ENCODE assay signal across 30 cellular contexts in the genomic region with DNA sequence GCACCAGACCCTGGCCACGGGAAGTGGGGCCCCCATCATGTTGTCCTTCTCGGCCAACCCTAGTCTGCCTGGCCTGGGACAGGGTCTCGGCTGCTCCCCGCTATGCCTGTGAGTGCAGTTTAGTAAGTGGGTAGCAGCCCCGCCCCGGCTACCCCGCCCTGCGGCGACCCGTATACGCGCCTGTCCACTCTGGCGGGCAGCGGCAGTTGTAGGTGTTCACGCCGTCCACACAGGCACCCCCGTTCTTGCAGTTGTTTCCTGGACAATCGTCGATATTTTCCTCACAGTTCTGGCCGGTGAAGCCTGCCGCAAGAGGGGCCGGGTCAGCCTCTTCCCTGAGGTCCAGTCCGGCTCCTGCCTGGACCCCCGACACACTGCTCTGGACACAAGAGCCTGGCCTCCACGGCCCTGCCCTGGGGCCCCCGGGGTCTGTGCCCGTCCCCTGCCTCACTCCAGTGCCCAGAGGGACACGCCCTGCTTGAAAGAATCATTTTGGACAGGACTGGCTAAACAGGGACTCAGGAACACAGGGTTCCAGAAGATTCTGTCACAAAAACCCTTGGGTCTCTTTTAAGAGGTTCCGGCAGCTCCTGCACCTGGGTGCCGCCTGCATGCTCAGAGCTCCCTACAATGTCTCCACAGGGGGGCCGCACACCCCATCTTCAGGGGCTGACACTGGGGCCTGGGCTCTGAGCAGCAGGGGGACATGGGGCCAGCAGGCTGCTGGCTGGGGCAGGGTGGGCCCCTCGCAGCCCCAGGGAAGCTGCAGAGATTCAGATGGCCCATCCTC. TPM values are rescaled to one million over a fixed set of nuclear protein-coding genes. Genes with fewer than 3 reads are reported as not detected.
A peak's percentile ranks its signal among the peaks of the same experiment; 100 is the strongest.
DNase-seq lines count a peak whose midpoint lies in the region; ATAC-seq, FAIRE-seq and TF ChIP-seq lines count a peak whose summit lies in the region.
"Had no signal": no experiment of that assay in that cellular context is flagged by ENCODE, and none has a peak within 500 bp of the region (broad histone marks: within the 10 kb centered on the region; RNA-seq: fewer than 3 reads in every experiment).

No MANE protein-coding gene starts in this region.

- H3K27ac Mint-ChIP-seq in WTC11: no peak overlapping the region
- H3K27ac Mint-ChIP-seq: activated naive CD8-positive, alpha-beta T cell treated with anti-CD3 and anti-CD28 coated beads, Interleukin-2, amount 10 ng/mL, durations not matched to agents 7 days and 5 days; naive B cell; T-helper 2 cell treated with Interferon-gamma antibody and Interleukin-4, amounts not matched to agents 5 μg/mL and 100 μg/mL, for 36 hours had no signal

- H3K9ac ChIP-seq in kidney (ENCODE audit: low read length in 2 of 2): no peak overlapping the region
- H3K9ac ChIP-seq: KMS-11 had no signal

- no peaks in the 10 kb centered on the region for H3K27me3 Mint-ChIP-seq in WTC11 (ENCODE audit: low read depth)
- H3K27me3 Mint-ChIP-seq: activated naive CD8-positive, alpha-beta T cell treated with anti-CD3 and anti-CD28 coated beads, Interleukin-2, amount 10 ng/mL, durations not matched to agents 7 days and 5 days; activated T-cell treated with anti-CD3 and anti-CD28 coated beads, Interleukin-2, amount 50 U/mL, for 24 hours; central memory CD8-positive, alpha-beta T cell; naive B cell had no signal

- TF ChIP-seq CTCF in A549 (IDR thresholded peaks at IDR 0.05) (no peak), WTC11 (IDR thresholded peaks at IDR 0.05) (no peak), kidney (IDR thresholded peaks at IDR 0.05; ENCODE audit: borderline replicate concordance, extremely low read depth, insufficient read depth) (no peak)

- peak overlapping the region; percentile 94 for H3K4me2 ChIP-seq in A549
- H3K4me2 ChIP-seq: KMS-11 had no signal

- H3K4me3 ChIP-seq in A549 (no peak overlapping the region), kidney (ENCODE audit: low read length in 2 of 2) (peak overlapping the region in 1 of 2 donors; percentile 29), mesodermal cell (ENCODE audit: extremely low read depth, insufficient read depth, low read length, poor library complexity, severe bottlenecking) (no peak overlapping the region)
- H3K4me3 ChIP-seq: prostate gland, thoracic aorta had no signal

- H3K4me1 ChIP-seq in A549: peaks cover 44% of the 10 kb centered on the region
- peaks cover 7 to 40% of the 10 kb centered on the region in 2 donors for H3K4me1 ChIP-seq in kidney (ENCODE audit: control insufficient read depth in 1 of 2, insufficient read depth in 1 of 2, low read depth in 1 of 2, low read length in 2 of 2)
- no peaks in the 10 kb centered on the region for H3K4me1 ChIP-seq in mesodermal cell (ENCODE audit: control insufficient read depth, insufficient read depth, low read length, poor library complexity, severe bottlenecking)
- H3K4me1 ChIP-seq: BE2C, prostate gland had no signal

- TF ChIP-seq EP300 in A549 (IDR thresholded peaks at IDR 0.05): no peak

- no peaks in the 10 kb centered on the region for H3K9me3 Mint-ChIP-seq in WTC11
- H3K9me3 Mint-ChIP-seq: activated naive CD8-positive, alpha-beta T cell treated with anti-CD3 and anti-CD28 coated beads, Interleukin-2, amount 10 ng/mL, durations not matched to agents 7 days and 5 days; activated T-cell treated with anti-CD3 and anti-CD28 coated beads, Interleukin-2, amount 50 U/mL, for 24 hours; central memory CD8-positive, alpha-beta T cell; H9; naive B cell; T-helper 2 cell treated with Interferon-gamma antibody and Interleukin-4, amounts not matched to agents 5 μg/mL and 100 μg/mL, for 36 hours had no signal

- intact Hi-C loops in kidney (cut with DNase I): no loop called here

- peaks cover 4% of the 10 kb centered on the region; the same call in 1 of the 2 replicates for H3K36me3 Mint-ChIP-seq in WTC11
- H3K36me3 Mint-ChIP-seq: naive B cell had no signal

- FAIRE-seq in A549 (lab: Jason Lieb, UNC) (no peak), kidney (lab: Jason Lieb, UNC) (no peak)
- FAIRE-seq: A204.1, keratinocyte had no signal

- POLR2A ChIA-PET in A549 (lab: Yijun Ruan, JAX): no interaction called here
- POLR2A ChIA-PET in WTC11 (lab: Charles Lee): no interaction called here

- no peaks in the 10 kb centered on the region for H3K9me3 ChIP-seq in A549
- H3K9me3 ChIP-seq in kidney (ENCODE audit: control insufficient read depth in 1 of 2, low read length in 2 of 2): no peaks in the 10 kb centered on the region
- no peaks in the 10 kb centered on the region for H3K9me3 ChIP-seq in mesodermal cell (ENCODE audit: control insufficient read depth, low read length)
- H3K9me3 ChIP-seq: BE2C, prostate gland, thoracic aorta had no signal

- CTCF ChIA-PET in A549 (lab: Yijun Ruan, JAX): interaction anchor here (0.8 to 3.4 kb wide), 11 partner anchors 15 to 127 kb away, joined by 3 to 29 read pairs (median 4); no protein-coding TSS in a partner anchor
- CTCF ChIA-PET in WTC11 (lab: Charles Lee): interaction anchor here (1.4 to 2.2 kb wide), 2 partner anchors 107 to 152 kb away, joined by 5 to 7 read pairs; no protein-coding TSS in a partner anchor

- ATAC-seq in A549 (peak; percentile 7 to 53; a peak in 4 of 6 replicates), WTC11 (no peak), esophagus mucosa (no peak)

- H3K4me3 Mint-ChIP-seq in WTC11: no peak overlapping the region
- H3K4me3 Mint-ChIP-seq: activated naive CD8-positive, alpha-beta T cell treated with anti-CD3 and anti-CD28 coated beads, Interleukin-2, amount 10 ng/mL, durations not matched to agents 7 days and 5 days; activated T-cell treated with anti-CD3 and anti-CD28 coated beads, Interleukin-2, amount 50 U/mL, for 24 hours; central memory CD8-positive, alpha-beta T cell; H9; naive B cell; T-helper 2 cell treated with Interferon-gamma antibody and Interleukin-4, amounts not matched to agents 5 μg/mL and 100 μg/mL, for 36 hours had no signal

- peak overlapping the region; percentile 91 to 93 for H3K27ac ChIP-seq in A549
- peak overlapping the region; percentile 69 to 78 for H3K27ac ChIP-seq in kidney (ENCODE audit: low read depth in 2 of 2, low read length in 2 of 2)
- H3K27ac ChIP-seq in mesodermal cell (ENCODE audit: low read depth, low read length, severe bottlenecking): peak overlapping the region; percentile 10
- H3K27ac ChIP-seq: KMS-11, prostate gland, thoracic aorta had no signal

- peaks cover 4 to 15% of the 10 kb centered on the region in 2 donors for H3K36me3 ChIP-seq in kidney (ENCODE audit: control insufficient read depth in 1 of 2, insufficient read depth in 2 of 2, low read length in 2 of 2)
- H3K36me3 ChIP-seq in mesodermal cell (ENCODE audit: control insufficient read depth, insufficient read depth, low read length): peaks cover 81% of the 10 kb centered on the region
- H3K36me3 ChIP-seq: BE2C had no signal

- DNase-seq in A549 (ENCODE audit: low read depth in 1 of 2, low spot score in 1 of 2) (peak in 1 of 2 experiments; percentile 19), WTC11 (ENCODE audit: low spot score) (no peak), kidney (no peak), globus pallidus (ENCODE audit: low spot score) (no peak), NCI-H2171 treated with DMSO at 0.1 percent for 48 hours (lab: John Stamatoyannopoulos, UW) (no peak), T-helper 9 cell (no peak)
- DNase-seq: activated CD4-positive, alpha-beta T cell treated with anti-CD3 and anti-CD28 coated beads for 48 hours; activated gamma-delta T cell; activated naive CD8-positive, alpha-beta T cell treated with anti-CD3 and anti-CD28 coated beads, Interleukin-2, amount 10 ng/mL, durations not matched to agents 7 days and 5 days; activated T-cell treated with anti-CD3 and anti-CD28 coated beads, Interleukin-2, amount 50 U/mL, for 24 hours; BE2C; effector CD4-positive, alpha-beta T cell; H9; mesendoderm; naive B cell; NCI-H1436; NCI-H446 treated with DMSO at 0.1 percent for 48 hours; nucleus accumbens; OCI-M1; SHP77; stimulated activated naive CD4-positive, alpha-beta T cell treated with Interleukin-2 at 50 U/mL for 16 hours had no signal

- H3K4me1 Mint-ChIP-seq in WTC11: no peaks in the 10 kb centered on the region
- H3K4me1 Mint-ChIP-seq: activated naive CD8-positive, alpha-beta T cell treated with anti-CD3 and anti-CD28 coated beads, Interleukin-2, amount 10 ng/mL, durations not matched to agents 7 days and 5 days; central memory CD8-positive, alpha-beta T cell; H9 had no signal

- 88% methylated on average over 20 of the region's 32 CpGs for WGBS in A549 (ENCODE audit: missing lambda C conversion rate)
- 96 to 99% methylated on average over 30 to 31 of the region's 32 CpGs for WGBS in mesodermal cell (ENCODE audit: insufficient coverage in 2 of 2), 2 experiments

- TF ChIP-seq POLR2A in A549 (IDR thresholded peaks at IDR 0.05; ENCODE audit: low read length): no peak

- TF ChIP-seq RAD21 in A549 (conservative IDR thresholded peaks at IDR 0.05 in 1 of 2, IDR thresholded peaks at IDR 0.05 in 1 of 2): no peak

TF ChIP-seq in A549, 52 proteins besides CTCF, POLR2A, EP300 and RAD21:
- TF ChIP-seq HEYL (CRISPR knock-in tag; IDR thresholded peaks at IDR 0.05) (no peak), HOXB5 (CRISPR knock-in tag; IDR thresholded peaks at IDR 0.05) (no peak)

TF ChIP-seq in WTC11, 78 proteins besides CTCF, POLR2A, EP300 and RAD21 (continues in another document):
- TF ChIP-seq, protein P1, sequence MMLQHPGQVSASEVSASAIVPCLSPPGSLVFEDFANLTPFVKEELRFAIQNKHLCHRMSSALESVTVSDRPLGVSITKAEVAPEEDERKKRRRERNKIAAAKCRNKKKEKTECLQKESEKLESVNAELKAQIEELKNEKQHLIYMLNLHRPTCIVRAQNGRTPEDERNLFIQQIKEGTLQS (CRISPR knock-in tag; conservative IDR thresholded peaks at IDR 0.05): no peak
- no peak for TF ChIP-seq TP53 (CRISPR knock-in tag; IDR thresholded peaks at IDR 0.05)

RNA-seq across cellular contexts. Expression of a gene that starts 26.4 kb away (rescaled TPM):
- polyA plus RNA-seq in A549 (2011; rRNA removed) (0.88 and 1.2 TPM in 2 replicates), A549 (2017; fragmentation: RNase III; extraction: RNeasy Plus Mini Kit Qiagen cat#74134 plus additional on column Dnase treatment) (4.6 to 6.4 TPM (median 5.7 TPM) in 3 replicates), kidney (ENCODE audit: insufficient read depth, low read depth, low replicate concordance) (6.5 TPM)
- polyA plus RNA-seq in A549 (2012; cell fraction: cytosol; rRNA removed): 2.6 and 3.9 TPM in 2 replicates
- 15.6 and 21.6 TPM in 2 replicates for polyA plus RNA-seq in A549 (2012; cell fraction: nucleus; rRNA removed)
- 1.7 and 2.4 TPM in 2 replicates for polyA minus RNA-seq in A549 (2011; rRNA and poly(A)+ RNA removed)
- total RNA-seq in WTC11 (2021) (76.7 to 95.6 TPM (median 79.2 TPM) in 3 replicates), kidney (77.2 TPM), esophagus mucosa (30.6 TPM)
- 65.5 TPM for polyA plus RNA-seq in mesodermal cell (2013, experiment 1 of 2)
- polyA plus RNA-seq in mesodermal cell (2013, experiment 2 of 2): 44.0 TPM

RNA-seq across cellular contexts. Expression of a gene that starts 36.6 kb away (rescaled TPM):
- polyA plus RNA-seq in A549 (2011; rRNA removed) (24.2 and 32.3 TPM in 2 replicates), A549 (2017; fragmentation: RNase III; extraction: RNeasy Plus Mini Kit Qiagen cat#74134 plus additional on column Dnase treatment) (35.7 to 41.5 TPM (median 38.0 TPM) in 3 replicates), kidney (ENCODE audit: insufficient read depth, low read depth, low replicate concordance) (37.0 TPM)
- polyA plus RNA-seq in A549 (2012; cell fraction: cytosol; rRNA removed): 26.8 and 30.0 TPM in 2 replicates
- 90.6 and 117 TPM in 2 replicates for polyA plus RNA-seq in A549 (2012; cell fraction: nucleus; rRNA removed)
- 34.0 and 47.0 TPM in 2 replicates for polyA minus RNA-seq in A549 (2011; rRNA and poly(A)+ RNA removed)
- total RNA-seq in WTC11 (2021) (52.1 to 70.9 TPM (median 52.3 TPM) in 3 replicates), kidney (67.1 TPM), esophagus mucosa (32.0 TPM)
- polyA plus RNA-seq in mesodermal cell (2013, experiment 1 of 2): 55.1 TPM
- polyA plus RNA-seq in mesodermal cell (2013, experiment 2 of 2): 44.5 TPM

Comparison
In these comparisons a context has a peak if more than half of its experiments do, and no peak if none do; other contexts are left out.
1. ATAC-seq: peak in A549 (2 of 2); none in WTC11 (single experiment) and esophagus mucosa (single experiment).
2. H3K27ac ChIP-seq: peak in every context shown above with its lines; median percentile 92 in A549; 74 in kidney; 10 in mesodermal cell.